Comparison of ENCODE assay signal across 9 cellular contexts in genomic region chr1:230123280-230124186, GRCh38. TPM values are rescaled to one million over a fixed set of nuclear protein-coding genes. Genes with fewer than 3 reads are reported as not detected.
A peak's percentile ranks its signal among the peaks of the same experiment; 100 is the strongest.
DNase-seq lines count a peak whose midpoint lies in the region; ATAC-seq, FAIRE-seq and TF ChIP-seq lines count a peak whose summit lies in the region.
"Had no signal": no experiment of that assay in that cellular context is flagged by ENCODE, and none has a peak within 500 bp of the region (broad histone marks: within the 10 kb centered on the region; RNA-seq: fewer than 3 reads in every experiment).

No MANE protein-coding gene starts in this region.

- no peak overlapping the region for H2BK120ac ChIP-seq in H9 (ENCODE audit: low read depth, low read length, poor library complexity, severe bottlenecking)

- POLR2A ChIA-PET in T-cell (lab: Charles Lee), result no interaction called here

- H3K9me3 ChIP-seq in small intestine (ENCODE audit: control insufficient read depth, low read depth), result no peaks in the 10 kb centered on the region
- no peaks in the 10 kb centered on the region for H3K9me3 ChIP-seq in H9 (ENCODE audit: control insufficient read depth, low read depth, low read length)

- no peak overlapping the region for H4K5ac ChIP-seq in H9 (ENCODE audit: insufficient read length, low read depth, low read length)

- H2BK15ac ChIP-seq in H9 (ENCODE audit: low read depth, low read length), result no peak overlapping the region

- H3K9ac ChIP-seq in H9 (ENCODE audit: extremely low read depth, insufficient read length, low read length), result no peak overlapping the region

- ATAC-seq in HG02885 (IDR thresholded peaks at IDR 0.05; ENCODE audit: poor library complexity, unreplicated experiment), result peak; percentile 91
- ATAC-seq in T-cell (replicated peaks in 1 of 4), result peak in 2 of 4 experiments; percentile 37 to 38
- ATAC-seq: Right ventricle myocardium inferior had no signal

- no peak overlapping the region for H3K23ac ChIP-seq in H9 (ENCODE audit: insufficient read length, low read depth, low read length)

- no peak overlapping the region for H3K4me3 ChIP-seq in small intestine (ENCODE audit: low read depth in 1 of 2, low read length in 2 of 2)

- no peak overlapping the region for H2AK5ac ChIP-seq in H9 (ENCODE audit: insufficient read length, low read length)

- H3K56ac ChIP-seq in H9 (ENCODE audit: insufficient read length, low read depth, low read length), result no peak overlapping the region

- 59 to 70% (median 68%) methylated on average over 13 of the region's 13 CpGs for WGBS in small intestine, 3 donors
- no CpG with 5 or more reads among the region's 13 CpGs for WGBS in H9 (ENCODE audit: extremely low coverage, insufficient read length, low lambda C conversion rate)

- H3K36me3 Mint-ChIP-seq in T-cell, result peaks cover 13% of the 10 kb centered on the region
- H3K36me3 Mint-ChIP-seq in H9 (ENCODE audit: insufficient read depth in 1 of 3, low read depth in 3 of 3), result peaks cover 0 to 5% (median 0%) of the 10 kb centered on the region in 3 experiments; a peak in 2 of 7 replicates

- H3K9me3 Mint-ChIP-seq in T-cell (no peaks in the 10 kb centered on the region), H9 (no peaks in the 10 kb centered on the region)

- H3K36me3 ChIP-seq in small intestine (ENCODE audit: control insufficient read depth in 2 of 2, insufficient read depth in 2 of 2, low read length in 2 of 2), result no peaks in the 10 kb centered on the region

- H3K27ac Mint-ChIP-seq in T-cell (peak overlapping the region; percentile 40 to 66), H9 (no peak overlapping the region)

- H4K91ac ChIP-seq in H9 (ENCODE audit: insufficient read length, low read depth, low read length), result no peak overlapping the region

- peak; percentile 48 for DNase-seq in activated CD4-positive, alpha-beta T cell treated with anti-CD3 and anti-CD28 coated beads for 48 hours
- DNase-seq in activated CD4-positive, alpha-beta T cell treated with anti-CD3 and anti-CD28 coated beads, Interleukin-2, amount 50 U/mL, for 1 hour, result no peak
- DNase-seq in T-cell (no peak), small intestine (peak; percentile 52), H9 (no peak), NCI-H1436 treated with DMSO at 0.1 percent for 48 hours (lab: John Stamatoyannopoulos, UW) (no peak), mesenteric fat pad (ENCODE audit: low spot score) (no peak)

- no peaks in the 10 kb centered on the region for H4K20me1 ChIP-seq in H9 (ENCODE audit: control insufficient read depth, insufficient read depth, insufficient read length)

- H3K27ac ChIP-seq in small intestine (ENCODE audit: low read depth in 1 of 2, low read length in 1 of 2), result peak overlapping the region; percentile 6 to 77
- H3K27ac ChIP-seq in H9 (ENCODE audit: insufficient read length, low read depth, low read length), result no peak overlapping the region

- CTCF ChIA-PET in T-cell (lab: Charles Lee), result no interaction called here

- no peak overlapping the region for H2BK12ac ChIP-seq in H9 (ENCODE audit: insufficient read length, low read depth, low read length)

- H2BK20ac ChIP-seq in H9 (ENCODE audit: low read depth, low read length, poor library complexity, severe bottlenecking), result no peak overlapping the region

- H3K27me3 Mint-ChIP-seq in T-cell (no peaks in the 10 kb centered on the region), H9 (ENCODE audit: low read depth) (no peaks in the 10 kb centered on the region)

- H2AFZ ChIP-seq in H9 (ENCODE audit: low read length), result no peak overlapping the region

- H3K79me1 ChIP-seq in H9 (ENCODE audit: insufficient read depth, low read depth, low read length, poor library complexity, severe bottlenecking), result peaks cover 4% of the 10 kb centered on the region

- peaks cover 67 to 78% (median 76%) of the 10 kb centered on the region in 3 donors for H3K4me1 Mint-ChIP-seq in T-cell
- H3K4me1 Mint-ChIP-seq in H9, result peaks cover 34 to 63% of the 10 kb centered on the region in 2 experiments

- peaks cover 9 to 11% of the 10 kb centered on the region in 2 donors for H3K4me1 ChIP-seq in small intestine (ENCODE audit: control insufficient read depth in 2 of 2, insufficient read depth in 1 of 2, low read depth in 1 of 2, low read length in 1 of 2)
- H3K4me1 ChIP-seq in H9 (ENCODE audit: insufficient read depth, low read length), result no peaks in the 10 kb centered on the region; the same call in 1 of the 2 replicates

- TF ChIP-seq CTCF in H9 (conservative IDR thresholded peaks at IDR 0.05), result no peak

- no peak overlapping the region for H2BK5ac ChIP-seq in H9 (ENCODE audit: insufficient read length, low read length)

- FAIRE-seq in small intestine (lab: Jason Lieb, UNC), result no peak

- H3K14ac ChIP-seq in H9 (ENCODE audit: insufficient read depth, low read length), result no peak overlapping the region

- no peak overlapping the region for H3T11ph ChIP-seq in H9 (ENCODE audit: low read length)

- no peak overlapping the region for H3K4me2 ChIP-seq in H9 (ENCODE audit: insufficient read depth, insufficient read length, low read length)

- no peak overlapping the region for H4K8ac ChIP-seq in H9 (replicated peaks; ENCODE audit: insufficient read length, low read depth, low read length)

- no peak overlapping the region for H3K18ac ChIP-seq in H9 (ENCODE audit: insufficient read length, low read depth, low read length)

- H3K4me3 Mint-ChIP-seq in T-cell (no peak overlapping the region), H9 (no peak overlapping the region)

- no peaks in the 10 kb centered on the region for H3K23me2 ChIP-seq in H9 (ENCODE audit: insufficient read length, low read depth, low read length, poor library complexity, severe bottlenecking)

- H3K27me3 ChIP-seq in small intestine (ENCODE audit: control insufficient read depth in 2 of 2, insufficient read depth in 2 of 2, low read length in 2 of 2) (no peaks in the 10 kb centered on the region), H9 (ENCODE audit: insufficient read depth, low read length) (no peaks in the 10 kb centered on the region)

- H3K4ac ChIP-seq in H9 (ENCODE audit: low read depth, low read length), result no peak overlapping the region

- peaks cover 4% of the 10 kb centered on the region; the same call in 1 of the 2 replicates for H3K79me2 ChIP-seq in H9 (ENCODE audit: insufficient read depth, low read length)

RNA-seq across cellular contexts. Expression of gene GALNT2, which starts 56.5 kb away (rescaled TPM):
- 10 to 100 TPM; 22.2 to 29.7 (median 23.5) TPM for total RNA-seq in T-cell
- 10 to 100 TPM; 10.8 to 33.9 (median 12.7) TPM for polyA plus RNA-seq in small intestine
- total RNA-seq in H9 (2021), result 56.1 and 57.6 TPM in 2 replicates
- total RNA-seq in mesenteric fat pad, result 144 TPM

Comparison
In these comparisons a context has a peak if more than half of its experiments do, and no peak if none do; other contexts are left out.
1. DNase-seq: peak in activated CD4-positive, alpha-beta T cell treated with anti-CD3 and anti-CD28 coated beads for 48 hours (single experiment) and small intestine (single experiment); none in activated CD4-positive, alpha-beta T cell treated with anti-CD3 and anti-CD28 coated beads, Interleukin-2, amount 50 U/mL, for 1 hour (single experiment), T-cell (0 of 34), H9 (single experiment), NCI-H1436 treated with DMSO at 0.1 percent for 48 hours (single experiment) and mesenteric fat pad (single experiment).
2. H3K27ac Mint-ChIP-seq: peak in T-cell (2 of 2); none in H9 (0 of 3).